In the genomic region with DNA sequence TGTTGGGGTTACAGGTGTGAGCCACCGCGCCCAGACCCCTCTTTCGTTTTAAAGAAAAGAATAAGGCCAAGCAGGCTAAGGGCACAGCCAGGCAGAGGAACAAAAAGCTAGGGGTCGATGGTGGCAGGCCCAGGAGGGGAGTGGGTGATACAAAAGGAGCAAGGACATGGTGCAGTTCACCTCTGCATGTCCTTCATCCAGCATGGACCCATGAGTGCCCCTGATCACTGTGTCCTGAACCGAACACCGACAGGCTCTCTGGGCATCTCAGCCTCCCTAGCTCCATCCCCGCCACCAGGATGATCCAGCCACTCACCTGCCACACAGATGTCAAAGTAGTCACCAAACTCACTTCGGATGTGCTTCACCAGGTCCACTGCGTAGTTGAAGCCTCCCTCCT, we compare ENCODE assay signal across 1 cellular context.
TF ChIP-seq lines count a peak whose summit lies in the region.

No MANE protein-coding gene starts in this region.

TF ChIP-seq in K562, 482 proteins besides CTCF, POLR2A, EP300 and RAD21:
- TF ChIP-seq NR2C1 (IDR thresholded peaks at IDR 0.05) (no peak), NR2C1 (tag; IDR thresholded peaks at IDR 0.05) (0 out of 2 replicates have a peak, but pooled peaks have one; percentile 13), WHSC1 (IDR thresholded peaks at IDR 0.05; ENCODE audit: low read length) (peak; percentile 96), RBFOX2 (IDR thresholded peaks at IDR 0.05; ENCODE audit: low read depth, low read length) (peak; percentile 26; the same call in 1 of the 2 replicates), PHF8 (IDR thresholded peaks at IDR 0.05; ENCODE audit: borderline replicate concordance, low read length) (no peak)
- TF ChIP-seq, protein P1, sequence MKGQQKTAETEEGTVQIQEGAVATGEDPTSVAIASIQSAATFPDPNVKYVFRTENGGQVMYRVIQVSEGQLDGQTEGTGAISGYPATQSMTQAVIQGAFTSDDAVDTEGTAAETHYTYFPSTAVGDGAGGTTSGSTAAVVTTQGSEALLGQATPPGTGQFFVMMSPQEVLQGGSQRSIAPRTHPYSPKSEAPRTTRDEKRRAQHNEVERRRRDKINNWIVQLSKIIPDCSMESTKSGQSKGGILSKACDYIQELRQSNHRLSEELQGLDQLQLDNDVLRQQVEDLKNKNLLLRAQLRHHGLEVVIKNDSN (CRISPR knock-in tag; IDR thresholded peaks at IDR 0.05): peak; percentile 21; the same call in 1 of the 2 replicates
